ENCODE assay signal across 10 cellular contexts in the genomic region with DNA sequence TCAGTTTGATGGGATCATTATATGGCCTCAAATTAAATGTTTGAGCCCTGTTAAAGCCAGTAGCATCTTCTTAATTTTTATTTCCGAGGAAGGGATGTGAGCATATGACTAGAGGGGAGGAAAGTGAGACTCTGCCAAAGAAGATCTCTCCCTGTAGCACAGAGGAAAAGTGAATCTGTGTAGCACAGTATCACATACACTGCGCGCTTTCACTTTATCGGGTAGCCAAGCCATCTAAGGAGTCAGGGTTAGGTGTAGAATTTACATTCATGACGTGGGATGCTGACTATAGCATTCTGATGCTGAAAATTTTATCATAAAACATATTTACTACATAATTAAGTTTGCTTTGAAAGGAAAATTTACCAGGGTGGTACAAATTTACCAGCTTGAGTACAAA. TPM values are rescaled to one million over a fixed set of nuclear protein-coding genes. Genes with fewer than 3 reads are reported as not detected.
A peak's percentile ranks its signal among the peaks of the same experiment; 100 is the strongest.
DNase-seq lines count a peak whose midpoint lies in the region; ATAC-seq and TF ChIP-seq lines count a peak whose summit lies in the region.
"Had no signal": no experiment of that assay in that cellular context is flagged by ENCODE, and none has a peak within 500 bp of the region (broad histone marks: within the 10 kb centered on the region; RNA-seq: fewer than 3 reads in every experiment).

No MANE protein-coding gene starts in this region.

- intact Hi-C loops in lower lobe of right lung (cut with DNase I), result no loop called here

- H3K4me3 ChIP-seq in fibroblast of villous mesenchyme (ENCODE audit: low read depth, low read length) (peak overlapping the region; percentile 81), thymus (ENCODE audit: low read length) (peak overlapping the region; percentile 88), lower lobe of right lung (no peak overlapping the region)

- CTCF ChIA-PET in activated CD4-positive, alpha-beta T cell treated with anti-CD3 and anti-CD28 coated beads, Interleukin-2, amount 10 ng/mL, durations not matched to agents 7 days and 5 days (lab: Charles Lee), result interaction anchor here (1.7 to 2.0 kb wide), 2 partner anchors 11 to 32 kb away, joined by 3 to 6 read pairs; no protein-coding TSS in a partner anchor

- H3K27me3 ChIP-seq in thymus (ENCODE audit: control insufficient read depth, insufficient read depth), result no peaks in the 10 kb centered on the region
- H3K27me3 ChIP-seq in lower lobe of right lung (ENCODE audit: low read depth), result no peaks in the 10 kb centered on the region
- H3K27me3 ChIP-seq: Peyer's patch had no signal

- DNase-seq in activated T-cell treated with anti-CD3 and anti-CD28 coated beads, Interleukin-2, amount 50 U/mL, for 72 hours, result peak in 1 of 2 donors; percentile 14
- DNase-seq in activated T-cell treated with anti-CD3 and anti-CD28 coated beads, Interleukin-2, amount 50 U/mL, for 48 hours, result no peak
- peak; percentile 42 for DNase-seq in activated CD4-positive, alpha-beta T cell treated with anti-CD3 and anti-CD28 coated beads, Interleukin-2, amount 10 ng/mL, durations not matched to agents 7 days and 5 days
- DNase-seq in fibroblast of villous mesenchyme (ENCODE audit: low read depth), result no peak
- DNase-seq in lower lobe of right lung, result no peak
- DNase-seq in A172 (ENCODE audit: low spot score), result no peak
- DNase-seq: NCI-H1694 treated with DMSO at 0.1 percent for 48 hours, Peyer's patch had no signal

- H3K9me3 Mint-ChIP-seq in activated T-cell treated with anti-CD3 and anti-CD28 coated beads, Interleukin-2, amount 50 U/mL, for 72 hours, result no peaks in the 10 kb centered on the region
- no peaks in the 10 kb centered on the region for H3K9me3 Mint-ChIP-seq in activated CD4-positive, alpha-beta T cell treated with anti-CD3 and anti-CD28 coated beads, Interleukin-2, amount 10 ng/mL, durations not matched to agents 7 days and 5 days

- no peaks in the 10 kb centered on the region for H3K27me3 Mint-ChIP-seq in activated T-cell treated with anti-CD3 and anti-CD28 coated beads, Interleukin-2, amount 50 U/mL, for 72 hours (ENCODE audit: low read depth)
- H3K27me3 Mint-ChIP-seq in activated CD4-positive, alpha-beta T cell treated with anti-CD3 and anti-CD28 coated beads, Interleukin-2, amount 10 ng/mL, durations not matched to agents 7 days and 5 days, result no peaks in the 10 kb centered on the region

- H3K36me3 ChIP-seq in thymus (ENCODE audit: control insufficient read depth, insufficient read depth) (peaks cover 3% of the 10 kb centered on the region), lower lobe of right lung (no peaks in the 10 kb centered on the region)

- TF ChIP-seq CTCF in fibroblast of villous mesenchyme (IDR thresholded peaks at IDR 0.05; ENCODE audit: insufficient read depth, low read depth, low read length) (no peak), lower lobe of right lung (IDR thresholded peaks at IDR 0.05) (no peak)

- no peaks in the 10 kb centered on the region for H3K9me3 ChIP-seq in thymus (ENCODE audit: control insufficient read depth)
- H3K9me3 ChIP-seq in lower lobe of right lung, result no peaks in the 10 kb centered on the region
- H3K9me3 ChIP-seq: Peyer's patch had no signal

- peak overlapping the region; percentile 94 to 99 for H3K4me3 Mint-ChIP-seq in activated T-cell treated with anti-CD3 and anti-CD28 coated beads, Interleukin-2, amount 50 U/mL, for 72 hours
- peak overlapping the region; percentile 90 for H3K4me3 Mint-ChIP-seq in activated CD4-positive, alpha-beta T cell treated with anti-CD3 and anti-CD28 coated beads, Interleukin-2, amount 10 ng/mL, durations not matched to agents 7 days and 5 days

- peak in 1 of 2 donors; percentile 22 for ATAC-seq in activated T-cell treated with anti-CD3 and anti-CD28 coated beads, Interleukin-2, amount 50 U/mL, for 72 hours (replicated peaks in 1 of 2)
- no peak for ATAC-seq in lower lobe of right lung
- no peak for ATAC-seq in HG03039 (IDR thresholded peaks at IDR 0.05; ENCODE audit: unreplicated experiment)

- H3K27ac Mint-ChIP-seq in activated T-cell treated with anti-CD3 and anti-CD28 coated beads, Interleukin-2, amount 50 U/mL, for 72 hours, result peak overlapping the region; percentile 99
- peak overlapping the region; percentile 92 for H3K27ac Mint-ChIP-seq in activated CD4-positive, alpha-beta T cell treated with anti-CD3 and anti-CD28 coated beads, Interleukin-2, amount 10 ng/mL, durations not matched to agents 7 days and 5 days

- POLR2A ChIA-PET in activated CD4-positive, alpha-beta T cell treated with anti-CD3 and anti-CD28 coated beads, Interleukin-2, amount 10 ng/mL, durations not matched to agents 7 days and 5 days (lab: Charles Lee), result no interaction called here

- 95% methylated on average over 5 of the region's 5 CpGs for WGBS in thymus

- H3K36me3 Mint-ChIP-seq in activated T-cell treated with anti-CD3 and anti-CD28 coated beads, Interleukin-2, amount 50 U/mL, for 72 hours (ENCODE audit: insufficient read depth in 2 of 2), result peaks cover 8 to 9% of the 10 kb centered on the region in 2 donors
- peaks cover 47% of the 10 kb centered on the region for H3K36me3 Mint-ChIP-seq in activated CD4-positive, alpha-beta T cell treated with anti-CD3 and anti-CD28 coated beads, Interleukin-2, amount 10 ng/mL, durations not matched to agents 7 days and 5 days (ENCODE audit: low read depth)

- H3K4me1 ChIP-seq in thymus (ENCODE audit: control insufficient read depth, insufficient read depth, low read length) (peaks cover 26% of the 10 kb centered on the region), lower lobe of right lung (peaks cover 14% of the 10 kb centered on the region)

- H3K27ac ChIP-seq in thymus (ENCODE audit: low read depth) (no peak overlapping the region), lower lobe of right lung (no peak overlapping the region)

- H3K4me1 Mint-ChIP-seq in activated T-cell treated with anti-CD3 and anti-CD28 coated beads, Interleukin-2, amount 50 U/mL, for 72 hours (ENCODE audit: low read depth), result peaks cover 76% of the 10 kb centered on the region
- H3K4me1 Mint-ChIP-seq in activated CD4-positive, alpha-beta T cell treated with anti-CD3 and anti-CD28 coated beads, Interleukin-2, amount 10 ng/mL, durations not matched to agents 7 days and 5 days, result peaks cover 59% of the 10 kb centered on the region

RNA-seq across cellular contexts. Expression of gene LRRC8D, which starts 24.0 kb away (rescaled TPM):
- total RNA-seq in activated T-cell treated with anti-CD3 and anti-CD28 coated beads, Interleukin-2, amount 50 U/mL, for 72 hours, result 10 to 100 TPM; 29.2 to 44.8 TPM
- 10 to 100 TPM; 31.8 to 41.0 TPM for total RNA-seq in activated CD4-positive, alpha-beta T cell treated with anti-CD3 and anti-CD28 coated beads, Interleukin-2, amount 10 ng/mL, durations not matched to agents 7 days and 5 days
- 26.7 and 58.7 TPM in 2 replicates for total RNA-seq in fibroblast of villous mesenchyme
- 23.8 TPM for polyA plus RNA-seq in thymus
- total RNA-seq in lower lobe of right lung, result 22.2 TPM
- total RNA-seq in A172 (2014; rRNA removed; shearing (Covaris generic)), result 9.8 and 17.5 TPM in 2 replicates
